ENCODE assay signal across 12 cellular contexts in the genomic region with DNA sequence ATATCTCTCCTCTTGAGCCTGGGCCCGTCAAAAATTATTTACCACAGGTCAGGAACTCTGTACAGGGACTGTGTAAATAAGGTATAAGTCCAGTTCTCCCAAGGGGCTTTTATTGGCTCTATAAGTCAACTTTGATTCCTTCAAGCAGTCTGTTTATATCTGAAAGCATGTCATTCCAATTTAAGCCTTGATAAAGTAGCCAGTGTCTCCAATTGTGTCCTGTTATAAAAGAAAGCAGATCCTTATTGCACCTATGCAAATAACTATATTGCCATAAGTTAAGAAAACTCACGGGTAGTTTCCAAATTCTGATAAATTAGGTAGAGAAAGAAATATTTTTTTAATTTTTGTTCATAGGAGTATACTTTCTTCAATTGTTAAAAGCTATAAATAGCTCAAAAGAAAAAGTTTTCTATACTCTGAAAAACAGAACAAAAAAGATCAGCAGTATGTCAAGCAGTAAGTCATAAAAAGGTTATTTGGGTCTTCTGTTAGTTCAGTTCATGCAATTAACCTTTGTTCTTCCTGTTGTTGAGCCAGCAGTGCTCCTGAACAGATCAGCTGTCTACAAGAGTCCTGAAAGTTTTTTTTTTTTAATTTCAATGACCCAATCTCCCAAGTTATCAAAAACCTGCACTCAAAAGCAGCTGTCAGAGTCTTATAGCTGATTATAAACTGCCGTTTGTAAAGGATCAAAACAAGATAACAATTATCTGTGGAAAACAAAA.
DNase-seq lines count a peak whose midpoint lies in the region; ATAC-seq and TF ChIP-seq lines count a peak whose summit lies in the region.
"Had no signal": no experiment of that assay in that cellular context is flagged by ENCODE, and none has a peak within 500 bp of the region (broad histone marks: within the 10 kb centered on the region; RNA-seq: fewer than 3 reads in every experiment).

No MANE protein-coding gene starts in this region.

- DNase-seq in NOMO-1 treated with DMSO at 0.1 percent for 48 hours (lab: John Stamatoyannopoulos, UW; ENCODE audit: unreplicated experiment) (peak; percentile 28), NOMO-1 treated with dmso at 0.1 percent for 144 hours (lab: John Stamatoyannopoulos, UW; ENCODE audit: unreplicated experiment) (no peak), colonic mucosa (no peak), right lobe of liver (no peak), dedifferentiated amniotic fluid mesenchymal stem cell (ENCODE audit: extremely low spot score) (no peak), NCI-H526 (lab: John Stamatoyannopoulos, UW) (no peak), SKM-1 (lab: John Stamatoyannopoulos, UW; ENCODE audit: unreplicated experiment) (no peak)
- DNase-seq: NCI-H1930, NCI-H524, PC-3 had no signal

- H3K9me3 ChIP-seq in colonic mucosa (no peaks in the 10 kb centered on the region), right lobe of liver (no peaks in the 10 kb centered on the region)

- H3K4me1 ChIP-seq in colonic mucosa (no peaks in the 10 kb centered on the region), right lobe of liver (no peaks in the 10 kb centered on the region)

- H3K27ac ChIP-seq in colonic mucosa, result peak overlapping the region; percentile 71
- no peak overlapping the region for H3K27ac ChIP-seq in right lobe of liver
- H3K27ac ChIP-seq: C4-2B had no signal

- intact Hi-C loops in colonic mucosa (cut with DNase I), result no loop called here
- intact Hi-C loops in right lobe of liver (cut with DNase I), result no loop called here

- peak overlapping the region in 1 of 2 donors; percentile 26 for H3K9ac ChIP-seq in colonic mucosa (ENCODE audit: low read depth in 2 of 2, low read length in 2 of 2)

- 32% methylated on average over 3 of the region's 3 CpGs for WGBS in right lobe of liver (ENCODE audit: insufficient coverage, low coverage, low lambda C conversion rate, missing lambda C conversion rate)

- no peak overlapping the region for H3K4me3 ChIP-seq in colonic mucosa
- H3K4me3 ChIP-seq in right lobe of liver, result no peak overlapping the region

- no peak for TF ChIP-seq POLR2A in right lobe of liver (IDR thresholded peaks at IDR 0.05)

- ATAC-seq in right lobe of liver (peak; percentile 69 to 80 (median 74)), HG03442 (IDR thresholded peaks at IDR 0.05; ENCODE audit: unreplicated experiment) (no peak)
- ATAC-seq: PC-3 had no signal

- no peaks in the 10 kb centered on the region for H3K27me3 ChIP-seq in colonic mucosa
- no peaks in the 10 kb centered on the region for H3K27me3 ChIP-seq in right lobe of liver

- H3K36me3 ChIP-seq in colonic mucosa (no peaks in the 10 kb centered on the region), right lobe of liver (no peaks in the 10 kb centered on the region)

- TF ChIP-seq CTCF in colonic mucosa (IDR thresholded peaks at IDR 0.05) (no peak), right lobe of liver (IDR thresholded peaks at IDR 0.05) (no peak)
